ENCODE assay signal across 31 cellular contexts in the genomic region with DNA sequence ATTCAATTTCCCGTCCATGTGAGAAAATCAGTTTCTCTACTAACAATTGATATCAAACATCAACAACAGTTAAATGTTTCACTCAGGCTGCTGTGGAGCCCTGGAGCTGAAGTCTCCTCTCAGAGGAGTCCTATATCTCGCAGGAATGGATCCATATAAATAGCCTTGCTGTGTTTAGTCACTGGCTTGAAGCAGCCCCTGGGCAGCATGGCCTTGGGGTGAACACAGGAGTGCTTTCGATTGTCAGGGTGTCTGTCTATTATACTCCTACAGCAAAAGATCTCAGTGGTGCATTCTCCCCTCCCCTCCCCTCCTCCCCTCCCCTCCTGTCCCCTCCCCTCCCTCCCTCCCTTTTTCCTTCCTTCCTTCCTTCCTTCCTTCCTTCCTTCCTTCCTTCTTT.
"Had no signal": no experiment of that assay in that cellular context is flagged by ENCODE, and none has a peak within 500 bp of the region (broad histone marks: within the 10 kb centered on the region; RNA-seq: fewer than 3 reads in every experiment).

No MANE protein-coding gene starts in this region.

- H3K27ac ChIP-seq: PC-9, RWPE1, SJCRH30 had no signal

- H3K9ac ChIP-seq: SK-N-SH had no signal

- H3K4me2 ChIP-seq: PC-9, SK-N-SH had no signal

- H3K36me3 ChIP-seq: SJCRH30 had no signal

- DNase-seq: Karpas-422, MM.1S, MV-4-11, NCI-H1092, NCI-H1105, NCI-H1417 treated with DMSO at 0.1 percent for 48 hours, NCI-H1436 treated with DMSO at 0.1 percent for 48 hours, NCI-H1694 treated with DMSO at 0.1 percent for 48 hours, NCI-H187 treated with DMSO at 0.1 percent for 48 hours, NCI-H2029, NCI-H2081, NCI-H2107, NCI-H2171, NCI-H226, NCI-H446 treated with DMSO at 0.1 percent for 48 hours, NCI-H510A, NCI-H524, NCI-H526, NCI-H69, NCI-H748 treated with DMSO at 0.1 percent for 48 hours, NCI-H82, PC-9, SHP77, SIG-M5, SJCRH30, SK-N-SH, SW 1271, T-helper 1 cell had no signal

- H3K4me3 ChIP-seq: PC-9, SJCRH30 had no signal

- H2AFZ ChIP-seq: PC-9 had no signal

- H3K27me3 ChIP-seq: SJCRH30 had no signal

- H3K9me3 ChIP-seq: SK-N-SH had no signal

- ATAC-seq: Panc1, Right ventricle myocardium inferior had no signal
